In genomic region chr20:33408716-33409654, GRCh38 we compare ENCODE assay signal across 14 cellular contexts. TPM values are rescaled to one million over a fixed set of nuclear protein-coding genes. Genes with fewer than 3 reads are reported as not detected.
A peak's percentile ranks its signal among the peaks of the same experiment; 100 is the strongest.
DNase-seq lines count a peak whose midpoint lies in the region; ATAC-seq and TF ChIP-seq lines count a peak whose summit lies in the region.
"Had no signal": no experiment of that assay in that cellular context is flagged by ENCODE, and none has a peak within 500 bp of the region (broad histone marks: within the 10 kb centered on the region; RNA-seq: fewer than 3 reads in every experiment).

No MANE protein-coding gene starts in this region.

- H3K9me3 ChIP-seq in right cardiac atrium (ENCODE audit: control insufficient read depth, low read length) (no peaks in the 10 kb centered on the region), right atrium auricular region (no peaks in the 10 kb centered on the region), OCI-LY3 (ENCODE audit: insufficient read depth, low read length) (peaks cover 7% of the 10 kb centered on the region), endodermal cell (ENCODE audit: control insufficient read depth, low read length) (no peaks in the 10 kb centered on the region)
- H3K9me3 ChIP-seq: HAP-1 had no signal

- H3K9ac ChIP-seq in OCI-LY3 (ENCODE audit: low read length) (peak overlapping the region; percentile 52), endodermal cell (ENCODE audit: extremely low read depth, low read length, poor library complexity, severe bottlenecking) (no peak overlapping the region)

- H3K4me1 ChIP-seq in right cardiac atrium (ENCODE audit: control insufficient read depth, insufficient read depth, low read length) (no peaks in the 10 kb centered on the region), right atrium auricular region (no peaks in the 10 kb centered on the region), OCI-LY3 (ENCODE audit: low read length) (peaks cover 46% of the 10 kb centered on the region), endodermal cell (ENCODE audit: control insufficient read depth, insufficient read depth, low read length) (no peaks in the 10 kb centered on the region)
- H3K4me1 ChIP-seq: HAP-1 had no signal

- TF ChIP-seq CTCF in right atrium auricular region (IDR thresholded peaks at IDR 0.05) (no peak), OCI-LY3 (IDR thresholded peaks at IDR 0.05; ENCODE audit: low read depth, low read length) (no peak), endodermal cell (conservative IDR thresholded peaks at IDR 0.05) (no peak)

- no peaks in the 10 kb centered on the region for H4K20me1 ChIP-seq in OCI-LY3 (ENCODE audit: insufficient read depth, low read length)

- peaks cover 33% of the 10 kb centered on the region for H3K79me2 ChIP-seq in OCI-LY3 (ENCODE audit: low read length)

- ATAC-seq in right cardiac atrium (peak; percentile 4 to 13), HG02870 (IDR thresholded peaks at IDR 0.05; ENCODE audit: unreplicated experiment) (no peak)
- no peak for ATAC-seq in activated naive CD8-positive, alpha-beta T cell treated with anti-CD3 and anti-CD28 coated beads, Interleukin-2, amount 50 U/mL, for 24 hours

- H3K4me2 ChIP-seq in OCI-LY3 (ENCODE audit: low read length): peak overlapping the region; percentile 86

- peak overlapping the region; percentile 29 for H3K27ac Mint-ChIP-seq in endodermal cell
- no peak overlapping the region for H3K27ac Mint-ChIP-seq in activated naive CD8-positive, alpha-beta T cell treated with anti-CD3 and anti-CD28 coated beads, Interleukin-2, amount 50 U/mL, for 24 hours
- H3K27ac Mint-ChIP-seq: activated naive CD8-positive, alpha-beta T cell had no signal

- 79% methylated on average over 18 of the region's 18 CpGs for whole genome bisulfite sequencing in right cardiac atrium
- WGBS in endodermal cell (ENCODE audit: insufficient coverage in 1 of 2, insufficient read length in 1 of 2), 2 experiments: 88 to 94% methylated on average over 8 to 17 of the region's 18 CpGs

- peaks cover 56% of the 10 kb centered on the region for H3K36me3 ChIP-seq in right atrium auricular region
- H3K36me3 ChIP-seq in OCI-LY3 (replicated peaks; ENCODE audit: low read depth, low read length): peaks cover 37% of the 10 kb centered on the region
- no peaks in the 10 kb centered on the region for H3K36me3 ChIP-seq in endodermal cell (ENCODE audit: control insufficient read depth, insufficient read depth, low read length)

- intact Hi-C loops in right cardiac atrium (cut with DNase I): no loop called here

- H3K27me3 ChIP-seq in right cardiac atrium (ENCODE audit: control insufficient read depth, insufficient read depth) (no peaks in the 10 kb centered on the region), right atrium auricular region (no peaks in the 10 kb centered on the region), OCI-LY3 (ENCODE audit: low read depth, low read length) (no peaks in the 10 kb centered on the region), endodermal cell (ENCODE audit: control insufficient read depth, insufficient read depth, low read length, poor library complexity, severe bottlenecking) (no peaks in the 10 kb centered on the region)

- no peaks in the 10 kb centered on the region for H3K4me1 Mint-ChIP-seq in endodermal cell
- H3K4me1 Mint-ChIP-seq in activated naive CD8-positive, alpha-beta T cell treated with anti-CD3 and anti-CD28 coated beads, Interleukin-2, amount 50 U/mL, for 24 hours: peaks cover 6% of the 10 kb centered on the region

- H2AFZ ChIP-seq in OCI-LY3 (ENCODE audit: low read depth, low read length): no peak overlapping the region

- H3K4me3 Mint-ChIP-seq in endodermal cell: no peak overlapping the region
- no peak overlapping the region for H3K4me3 Mint-ChIP-seq in activated naive CD8-positive, alpha-beta T cell treated with anti-CD3 and anti-CD28 coated beads, Interleukin-2, amount 50 U/mL, for 24 hours
- H3K4me3 Mint-ChIP-seq: activated naive CD8-positive, alpha-beta T cell had no signal

- DNase-seq in right cardiac atrium (no peak), right atrium auricular region (ENCODE audit: low spot score) (no peak), endodermal cell (no peak), activated T-cell treated with anti-CD3 and anti-CD28 coated beads for 4 hours (no peak)
- DNase-seq in activated naive CD8-positive, alpha-beta T cell treated with anti-CD3 and anti-CD28 coated beads, Interleukin-2, amount 50 U/mL, for 24 hours: no peak
- DNase-seq: DMS153, NCI-H1092, NCI-H345 had no signal

- H3K27ac ChIP-seq in right cardiac atrium (ENCODE audit: low read length) (no peak overlapping the region), right atrium auricular region (no peak overlapping the region), OCI-LY3 (ENCODE audit: low read length) (peak overlapping the region; percentile 89), endodermal cell (ENCODE audit: low read depth, low read length) (no peak overlapping the region), temporal lobe (ENCODE audit: low read depth, low read length) (peak overlapping the region; percentile 77)

- no peaks in the 10 kb centered on the region for H3K9me3 Mint-ChIP-seq in endodermal cell
- no peaks in the 10 kb centered on the region for H3K9me3 Mint-ChIP-seq in activated naive CD8-positive, alpha-beta T cell treated with anti-CD3 and anti-CD28 coated beads, Interleukin-2, amount 50 U/mL, for 24 hours

- H3K27me3 Mint-ChIP-seq in endodermal cell (ENCODE audit: insufficient read depth): no peaks in the 10 kb centered on the region
- no peaks in the 10 kb centered on the region for H3K27me3 Mint-ChIP-seq in activated naive CD8-positive, alpha-beta T cell treated with anti-CD3 and anti-CD28 coated beads, Interleukin-2, amount 50 U/mL, for 24 hours
- H3K27me3 Mint-ChIP-seq: activated naive CD8-positive, alpha-beta T cell had no signal

- H3K4me3 ChIP-seq in right cardiac atrium (ENCODE audit: low read length) (no peak overlapping the region), right atrium auricular region (no peak overlapping the region), OCI-LY3 (ENCODE audit: low read length) (peak overlapping the region; percentile 62), endodermal cell (ENCODE audit: low read length) (no peak overlapping the region)
- H3K4me3 ChIP-seq: HAP-1, lung had no signal

- peaks cover 27% of the 10 kb centered on the region for H3K36me3 Mint-ChIP-seq in endodermal cell (ENCODE audit: low read depth)
- H3K36me3 Mint-ChIP-seq in activated naive CD8-positive, alpha-beta T cell treated with anti-CD3 and anti-CD28 coated beads, Interleukin-2, amount 50 U/mL, for 24 hours (ENCODE audit: low read depth): peaks cover 9% of the 10 kb centered on the region

RNA-seq across cellular contexts. Expression of gene CDK5RAP1, which starts 7.7 kb away (rescaled TPM):
- total RNA-seq in right cardiac atrium: 10 to 100 TPM; 22.4 to 27.0 (median 24.6) TPM
- polyA plus RNA-seq in right cardiac atrium: 26.0 TPM
- 10 to 100 TPM; 13.9 to 22.8 TPM for total RNA-seq in right atrium auricular region
- 10 to 100 TPM; 45.2 to 59.7 TPM for total RNA-seq in endodermal cell
- 42.4 TPM for polyA plus RNA-seq in endodermal cell (2013, experiment 1 of 2)
- polyA plus RNA-seq in endodermal cell (2013, experiment 2 of 2): 32.4 TPM
- 18.9 TPM for total RNA-seq in temporal lobe

RNA-seq across cellular contexts. Expression of gene SNTA1, which starts 34.6 kb away (rescaled TPM):
- 100 to 1,000 TPM; 160 to 207 (median 170) TPM for total RNA-seq in right cardiac atrium
- 221 TPM for polyA plus RNA-seq in right cardiac atrium
- total RNA-seq in right atrium auricular region: 100 to 1,000 TPM; 183 to 295 TPM
- 1 to 10 TPM; 4.6 to 8.2 TPM for total RNA-seq in endodermal cell
- polyA plus RNA-seq in endodermal cell (2013, experiment 1 of 2): 5.6 TPM
- 4.7 TPM for polyA plus RNA-seq in endodermal cell (2013, experiment 2 of 2)
- total RNA-seq in temporal lobe: 10.6 TPM

Comparison
In these comparisons a context has a peak if more than half of its experiments do, and no peak if none do; other contexts are left out.
1. ATAC-seq: peak in right cardiac atrium (2 of 2); none in activated naive CD8-positive, alpha-beta T cell treated with anti-CD3 and anti-CD28 coated beads, Interleukin-2, amount 50 U/mL, for 24 hours (single experiment) and HG02870 (single experiment).
2. H3K27ac ChIP-seq: peak in OCI-LY3 (single experiment) and temporal lobe (single experiment); none in right cardiac atrium (single experiment), right atrium auricular region (0 of 2) and endodermal cell (single experiment).
3. RNA of gene SNTA1, which starts 34.6 kb away (total RNA-seq): 183 to 295 TPM in right atrium auricular region and 160 to 207 TPM in right cardiac atrium; 10.6 TPM in temporal lobe (single experiment) and 4.6 to 8.2 TPM in endodermal cell; every median in the first group is over 10 times any median in the second.